Comparison of ENCODE assay signal across 28 cellular contexts in the genomic region with DNA sequence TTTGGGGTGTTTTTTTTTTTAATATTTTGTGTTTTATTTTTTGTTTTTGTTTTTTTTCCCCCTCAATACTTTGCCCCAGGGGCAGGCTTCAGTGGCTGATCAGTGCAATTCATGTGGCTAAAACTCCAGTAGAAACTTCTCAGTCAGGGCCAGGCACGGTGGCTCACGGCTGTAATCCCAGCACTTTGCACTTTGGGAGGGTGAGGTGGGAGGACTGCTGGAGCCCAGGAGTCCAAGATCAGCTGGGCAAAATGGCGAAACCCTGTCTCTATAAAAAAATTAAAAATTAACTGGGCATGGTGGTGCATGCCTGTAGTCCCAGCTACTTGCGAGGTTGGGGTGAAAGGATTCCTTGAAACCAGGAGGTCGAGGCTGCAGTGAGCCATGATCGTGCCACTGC.
"Had no signal": no experiment of that assay in that cellular context is flagged by ENCODE, and none has a peak within 500 bp of the region (broad histone marks: within the 10 kb centered on the region; RNA-seq: fewer than 3 reads in every experiment).

No MANE protein-coding gene starts in this region.

- DNase-seq: stimulated activated CD4-positive, alpha-beta T cell treated with anti-CD3 and anti-CD28 coated beads, Interleukin-2, amount 100 ng/mL, for 48 hours; stimulated activated CD4-positive, alpha-beta T cell treated with anti-CD3 and anti-CD28 coated beads, Interleukin-4, amount 100 ng/mL, for 1 hour; stimulated activated CD4-positive, alpha-beta T cell treated with anti-CD3 and anti-CD28 coated beads, Interleukin-4, amount 100 ng/mL, for 24 hours; stimulated activated CD4-positive, alpha-beta T cell treated with anti-CD3 and anti-CD28 coated beads, Interleukin-4, amount 100 ng/mL, for 4 hours; stimulated activated CD8-positive, alpha-beta memory T cell treated with anti-CD3 and anti-CD28 coated beads, Interleukin-4, amount 100 ng/mL, for 48 hours; stimulated activated naive B cell treated with anti-CD40 and anti-IgM and Interleukin-4, amounts not matched to agents 10 μg/mL and 1 μg/mL and 100 μg/mL, for 72 hours; stimulated activated naive CD4-positive, alpha-beta T cell; stimulated activated naive CD4-positive, alpha-beta T cell treated with Interleukin-2 at 50 U/mL for 16 hours; stimulated activated naive CD8-positive, alpha-beta T cell treated with anti-CD3 and anti-CD28 coated beads, Interleukin-15, amount 100 ng/mL, for 72 hours; stimulated activated naive CD8-positive, alpha-beta T cell treated with anti-CD3 and anti-CD28 coated beads, Interleukin-15, Interleukin-2, amounts not matched to agents 100 U/mL and 50 U/mL, for 24 hours; stomach; substantia nigra; testis; thyroid gland; tibial artery; transverse colon; upper lobe of left lung; upper lobe of right lung; uterus had no signal

- H3K27ac Mint-ChIP-seq: stimulated activated effector memory CD8-positive, alpha-beta T cell treated with anti-CD3 and anti-CD28 coated beads, Interleukin-12 subunit alpha, Interleukin-12 subunit beta, amount 100 ng/mL, for 72 hours; stimulated activated memory B cell treated with anti-CD40 and anti-IgM and Interleukin-4, amounts not matched to agents 10 μg/mL and 1 μg/mL and 100 μg/mL, for 72 hours; stimulated activated naive B cell treated with anti-CD40 and anti-IgM and Interleukin-4, amounts not matched to agents 10 μg/mL and 1 μg/mL and 100 μg/mL, for 72 hours; stimulated activated naive CD8-positive, alpha-beta T cell treated with anti-CD3 and anti-CD28 coated beads, Interleukin-15, amount 100 ng/mL, for 72 hours; stimulated activated naive CD8-positive, alpha-beta T cell treated with anti-CD3 and anti-CD28 coated beads, Interleukin-15, Interleukin-2, amounts not matched to agents 100 ng/mL and 50 ng/mL, for 24 hours; type B pancreatic cell had no signal

- H3K9me3 Mint-ChIP-seq: stimulated activated effector memory CD8-positive, alpha-beta T cell treated with anti-CD3 and anti-CD28 coated beads, Interleukin-12 subunit alpha, Interleukin-12 subunit beta, amount 100 ng/mL, for 72 hours; stimulated activated naive CD8-positive, alpha-beta T cell treated with anti-CD3 and anti-CD28 coated beads, Interleukin-15, amount 100 ng/mL, for 72 hours; stimulated activated naive CD8-positive, alpha-beta T cell treated with anti-CD3 and anti-CD28 coated beads, Interleukin-15, Interleukin-2, amounts not matched to agents 100 ng/mL and 50 ng/mL, for 24 hours; type B pancreatic cell had no signal

- H3K4me1 Mint-ChIP-seq: stimulated activated effector memory CD8-positive, alpha-beta T cell treated with anti-CD3 and anti-CD28 coated beads, Interleukin-12 subunit alpha, Interleukin-12 subunit beta, amount 100 ng/mL, for 72 hours; stimulated activated naive CD8-positive, alpha-beta T cell treated with anti-CD3 and anti-CD28 coated beads, Interleukin-15, amount 100 ng/mL, for 72 hours had no signal

- H3K27ac ChIP-seq: stomach, suprapubic skin, testis, thoracic aorta, thyroid gland, tibial artery, tibial nerve, transverse colon, upper lobe of left lung, upper lobe of right lung, uterus, vagina had no signal

- ATAC-seq: stimulated activated effector memory CD8-positive, alpha-beta T cell treated with anti-CD3 and anti-CD28 coated beads, Interleukin-12 subunit alpha, Interleukin-12 subunit beta, amount 100 ng/mL, for 72 hours; stimulated activated memory B cell treated with anti-CD40 and anti-IgM and Interleukin-4, amounts not matched to agents 10 μg/mL and 1 μg/mL and 100 μg/mL, for 72 hours; stimulated activated naive B cell treated with anti-CD40 and anti-IgM and Interleukin-4, amounts not matched to agents 10 μg/mL and 1 μg/mL and 100 μg/mL, for 72 hours; stimulated activated naive CD8-positive, alpha-beta T cell treated with anti-CD3 and anti-CD28 coated beads, Interleukin-15, amount 100 ng/mL, for 72 hours; stimulated activated naive CD8-positive, alpha-beta T cell treated with anti-CD3 and anti-CD28 coated beads, Interleukin-15, Interleukin-2, amounts not matched to agents 100 U/mL and 50 U/mL, for 24 hours; upper lobe of right lung had no signal

- H3K36me3 Mint-ChIP-seq: stimulated activated effector memory CD8-positive, alpha-beta T cell treated with anti-CD3 and anti-CD28 coated beads, Interleukin-12 subunit alpha, Interleukin-12 subunit beta, amount 100 ng/mL, for 72 hours; type B pancreatic cell had no signal

- H3K4me3 Mint-ChIP-seq: stimulated activated effector memory CD8-positive, alpha-beta T cell treated with anti-CD3 and anti-CD28 coated beads, Interleukin-12 subunit alpha, Interleukin-12 subunit beta, amount 100 ng/mL, for 72 hours; stimulated activated memory B cell treated with anti-CD40 and anti-IgM and Interleukin-4, amounts not matched to agents 10 μg/mL and 1 μg/mL and 100 μg/mL, for 72 hours; stimulated activated naive B cell treated with anti-CD40 and anti-IgM and Interleukin-4, amounts not matched to agents 10 μg/mL and 1 μg/mL and 100 μg/mL, for 72 hours; stimulated activated naive CD8-positive, alpha-beta T cell treated with anti-CD3 and anti-CD28 coated beads, Interleukin-15, amount 100 ng/mL, for 72 hours; stimulated activated naive CD8-positive, alpha-beta T cell treated with anti-CD3 and anti-CD28 coated beads, Interleukin-15, Interleukin-2, amounts not matched to agents 100 ng/mL and 50 ng/mL, for 24 hours; type B pancreatic cell had no signal

- FAIRE-seq: urothelium cell line had no signal

- H3K4me1 ChIP-seq: stomach, suprapubic skin, testis, thyroid gland, tibial artery, tibial nerve, transverse colon, upper lobe of left lung, upper lobe of right lung, uterus, vagina had no signal

- H3K36me3 ChIP-seq: stomach, suprapubic skin, thoracic aorta, thyroid gland, tibial artery, tibial nerve, transverse colon, upper lobe of left lung, upper lobe of right lung, uterus, vagina had no signal

- H3K9me3 ChIP-seq: stomach, suprapubic skin, testis, thoracic aorta, thyroid gland, tibial artery, transverse colon, upper lobe of left lung, upper lobe of right lung, uterus, vagina had no signal

- H3K4me3 ChIP-seq: stomach, suprapubic skin, testis, thoracic aorta, thyroid gland, tibial artery, tibial nerve, transverse colon, upper lobe of left lung, upper lobe of right lung, uterus, vagina had no signal

- H3K27me3 ChIP-seq: testis, thyroid gland, tibial artery, tibial nerve, upper lobe of left lung, uterus, vagina had no signal
